8 cellular contexts compared by ENCODE assay signal in genomic region chr1:93591833-93592635, GRCh38.
A peak's percentile ranks its signal among the peaks of the same experiment; 100 is the strongest.
DNase-seq lines count a peak whose midpoint lies in the region; ATAC-seq and TF ChIP-seq lines count a peak whose summit lies in the region.

No MANE protein-coding gene starts in this region.

- no peaks in the 10 kb centered on the region for H3K9me3 Mint-ChIP-seq in stimulated activated effector memory CD8-positive, alpha-beta T cell treated with anti-CD3 and anti-CD28 coated beads, Interleukin-12 subunit alpha, Interleukin-12 subunit beta, amount 100 ng/mL, for 72 hours

- no peaks in the 10 kb centered on the region for H3K9me3 ChIP-seq in esophagus squamous epithelium

- TF ChIP-seq CTCF in esophagus squamous epithelium (IDR thresholded peaks at IDR 0.05) = no peak

- H3K36me3 ChIP-seq in esophagus squamous epithelium = peaks cover 0 to 48% (median 0%) of the 10 kb centered on the region in 3 donors

- H3K27ac ChIP-seq in esophagus squamous epithelium = peak overlapping the region in 3 of 4 donors; percentile 23 to 35 (median 29)

- no peaks in the 10 kb centered on the region for H3K27me3 ChIP-seq in esophagus squamous epithelium

- peaks cover 14 to 60% (median 27%) of the 10 kb centered on the region in 3 donors for H3K4me1 ChIP-seq in esophagus squamous epithelium

- 64 to 85% methylated on average over 5 to 8 of the region's 19 CpGs for WGBS in esophagus squamous epithelium, 2 donors

- DNase-seq in COLO668 (lab: John Stamatoyannopoulos, UW; ENCODE audit: unreplicated experiment) (peak; percentile 99), NCI-H526 (lab: John Stamatoyannopoulos, UW) (peak; percentile 70 to 93), esophagus squamous epithelium (lab: John Stamatoyannopoulos, UW) (no peak), OCI-M1 (lab: John Stamatoyannopoulos, UW) (no peak), T-helper 9 cell (no peak)
- DNase-seq in stimulated activated effector memory CD8-positive, alpha-beta T cell treated with anti-CD3 and anti-CD28 coated beads, Interleukin-12 subunit alpha, Interleukin-12 subunit beta, amount 100 ng/mL, for 72 hours (ENCODE audit: low spot score in 2 of 2) = no peak

- ATAC-seq in GM19438 (IDR thresholded peaks at IDR 0.05; ENCODE audit: low read depth, unreplicated experiment) (peak; percentile 93), HG03432 (IDR thresholded peaks at IDR 0.05; ENCODE audit: unreplicated experiment) (peak; percentile 90)
- ATAC-seq in stimulated activated effector memory CD8-positive, alpha-beta T cell treated with anti-CD3 and anti-CD28 coated beads, Interleukin-12 subunit alpha, Interleukin-12 subunit beta, amount 100 ng/mL, for 72 hours = peak; percentile 47

- H3K4me1 Mint-ChIP-seq in stimulated activated effector memory CD8-positive, alpha-beta T cell treated with anti-CD3 and anti-CD28 coated beads, Interleukin-12 subunit alpha, Interleukin-12 subunit beta, amount 100 ng/mL, for 72 hours = peaks cover 30% of the 10 kb centered on the region

- TF ChIP-seq POLR2A in esophagus squamous epithelium (IDR thresholded peaks at IDR 0.05) = no peak

- intact Hi-C loops in esophagus squamous epithelium (cut with DNase I) = no loop called here

- no peak overlapping the region for H3K4me3 ChIP-seq in esophagus squamous epithelium

- H3K27ac Mint-ChIP-seq in stimulated activated effector memory CD8-positive, alpha-beta T cell treated with anti-CD3 and anti-CD28 coated beads, Interleukin-12 subunit alpha, Interleukin-12 subunit beta, amount 100 ng/mL, for 72 hours = no peak overlapping the region

- H3K4me3 Mint-ChIP-seq in stimulated activated effector memory CD8-positive, alpha-beta T cell treated with anti-CD3 and anti-CD28 coated beads, Interleukin-12 subunit alpha, Interleukin-12 subunit beta, amount 100 ng/mL, for 72 hours = no peak overlapping the region

- H3K36me3 Mint-ChIP-seq in stimulated activated effector memory CD8-positive, alpha-beta T cell treated with anti-CD3 and anti-CD28 coated beads, Interleukin-12 subunit alpha, Interleukin-12 subunit beta, amount 100 ng/mL, for 72 hours = no peaks in the 10 kb centered on the region

Comparison
In these comparisons a context has a peak if more than half of its experiments do, and no peak if none do; other contexts are left out.
1. DNase-seq: peak in COLO668 (single experiment) and NCI-H526 (2 of 2); none in esophagus squamous epithelium (single experiment), stimulated activated effector memory CD8-positive, alpha-beta T cell treated with anti-CD3 and anti-CD28 coated beads, Interleukin-12 subunit alpha, Interleukin-12 subunit beta, amount 100 ng/mL, for 72 hours (0 of 2), OCI-M1 (single experiment) and T-helper 9 cell (single experiment).
2. Peak in every context shown above with its lines, with median percentiles within 50 percentile points of each other: ATAC-seq.